19 cellular contexts compared by ENCODE assay signal in the genomic region with DNA sequence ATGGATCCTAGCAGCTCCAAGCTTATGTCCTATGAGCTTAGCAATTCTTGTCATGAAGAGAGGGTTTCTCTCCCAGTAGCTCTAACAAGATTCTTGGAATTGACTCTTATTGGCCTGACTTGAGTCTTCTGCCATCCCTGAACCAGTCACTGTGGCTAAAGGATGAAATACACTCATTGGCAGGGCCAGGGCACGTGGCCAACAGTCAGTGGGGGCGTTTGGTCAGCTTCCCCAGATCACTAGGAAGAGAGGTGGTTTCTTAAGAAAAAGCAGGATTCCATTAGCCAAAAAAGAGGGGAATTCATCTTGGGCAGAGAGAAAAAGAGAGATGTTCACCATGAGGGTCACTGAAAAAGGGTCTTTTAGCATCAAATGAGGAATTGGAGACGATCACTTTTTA.
DNase-seq lines count a peak whose midpoint lies in the region; ATAC-seq and TF ChIP-seq lines count a peak whose summit lies in the region.
"Had no signal": no experiment of that assay in that cellular context is flagged by ENCODE, and none has a peak within 500 bp of the region (broad histone marks: within the 10 kb centered on the region; RNA-seq: fewer than 3 reads in every experiment).

No MANE protein-coding gene starts in this region.

- intact Hi-C loops in PC-3 (cut with micrococcal nuclease) = loop anchor here (5.0 kb wide), 1 partner anchor 478 kb away; no protein-coding TSS in a partner anchor

- H3K9me3 ChIP-seq in PC-3 (ENCODE audit: low read length) = no peaks in the 10 kb centered on the region
- no peaks in the 10 kb centered on the region for H3K9me3 ChIP-seq in fibroblast of lung (ENCODE audit: control insufficient read depth, insufficient read depth, low read depth, low read length)
- H3K9me3 ChIP-seq: adrenal gland, prostate gland, uterus had no signal

- peaks cover 32% of the 10 kb centered on the region for H3K4me1 ChIP-seq in PC-3 (ENCODE audit: insufficient read depth, low read length)
- peaks cover 6% of the 10 kb centered on the region for H3K4me1 ChIP-seq in fibroblast of lung (ENCODE audit: control insufficient read depth, extremely low read depth, insufficient read depth, low read length)
- H3K4me1 ChIP-seq: adrenal gland, prostate gland, uterus had no signal

- no TSS peak for BruUV-seq in PC-3 (replicated peaks; lab: Mats Ljungman, UMichigan)

- peak; percentile 70 for DNase-seq in EL
- no peak for DNase-seq in PC-3
- DNase-seq in fibroblast of lung (ENCODE audit: low read depth in 2 of 2) = peak in 1 of 2 donors; percentile 70
- peak; percentile 28 for DNase-seq in renal cortical epithelial cell (ENCODE audit: low read depth)
- no peak for DNase-seq in NCI-H187 treated with DMSO at 0.1 percent for 48 hours (lab: John Stamatoyannopoulos, UW)
- no peak for DNase-seq in DMS53 treated with DMSO at 0.1 percent for 48 hours (lab: John Stamatoyannopoulos, UW; ENCODE audit: unreplicated experiment)
- no peak for DNase-seq in medulla oblongata (ENCODE audit: extremely low spot score)
- DNase-seq: activated CD4-positive, CD25-positive, alpha-beta regulatory T cell treated with anti-CD3 and anti-CD28 coated beads, Interleukin-2, amount 50 U/mL, for 72 hours; activated CD8-positive, alpha-beta memory T cell treated with anti-CD3 and anti-CD28 coated beads for 24 hours; activated T-cell treated with anti-CD3 and anti-CD28 coated beads, Interleukin-2, amount 50 U/mL, for 24 hours; hippocampal formation; NCI-H524 treated with DMSO at 0.1 percent for 48 hours; stimulated activated CD4-positive, alpha-beta T cell treated with anti-CD3 and anti-CD28 coated beads, Interleukin-1b, Interleukin-23, amount 100 ng/mL, for 48 hours; uterus had no signal

- no peak for TF ChIP-seq CTCF in PC-3 (conservative IDR thresholded peaks at IDR 0.05; ENCODE audit: low read depth, low read length)
- TF ChIP-seq CTCF in fibroblast of lung (conservative IDR thresholded peaks at IDR 0.05 in 1 of 2, IDR thresholded peaks at IDR 0.05 in 1 of 2; ENCODE audit: low read depth in 1 of 2, low read length in 2 of 2) = no peak

- H3K27me3 ChIP-seq in PC-3 (ENCODE audit: low read length) (no peaks in the 10 kb centered on the region), fibroblast of lung (ENCODE audit: control insufficient read depth, insufficient read depth, low read length) (no peaks in the 10 kb centered on the region)
- H3K27me3 ChIP-seq: adrenal gland, neural progenitor cell, uterus had no signal

- H4K20me1 ChIP-seq in PC-3 (ENCODE audit: low read length) (no peaks in the 10 kb centered on the region), fibroblast of lung (ENCODE audit: control insufficient read depth, extremely low read depth, insufficient read depth, low read length) (no peaks in the 10 kb centered on the region)

- H3K36me3 ChIP-seq in PC-3 (ENCODE audit: low read depth, low read length) (no peaks in the 10 kb centered on the region), fibroblast of lung (ENCODE audit: control insufficient read depth, insufficient read depth, low read length) (no peaks in the 10 kb centered on the region)
- H3K36me3 ChIP-seq: adrenal gland, neural progenitor cell, prostate gland, uterus had no signal

- H3K4me2 ChIP-seq in PC-3 (ENCODE audit: low read length) (peak overlapping the region; percentile 39; the same call in 1 of the 2 replicates), fibroblast of lung (ENCODE audit: extremely low read depth, insufficient read depth, low read length) (peak overlapping the region; percentile 11)
- H3K4me2 ChIP-seq: neural progenitor cell had no signal

- H3K4me3 ChIP-seq in PC-3 (ENCODE audit: low read length) (no peak overlapping the region), fibroblast of lung (replicated peaks in 1 of 4; ENCODE audit: control extremely low read depth in 1 of 4, insufficient read depth in 1 of 4, low read depth in 3 of 4, low read length in 4 of 4) (no peak overlapping the region)
- H3K4me3 ChIP-seq: adrenal gland, neural progenitor cell, prostate gland, uterus had no signal

- H3K79me2 ChIP-seq in PC-3 (ENCODE audit: low read length) (no peaks in the 10 kb centered on the region), fibroblast of lung (ENCODE audit: control insufficient read depth, insufficient read depth, low read length) (no peaks in the 10 kb centered on the region)

- 0 out of 2 replicates have a peak overlapping the region, but pooled peaks have one; percentile 97 for H3K27ac ChIP-seq in PC-3 (ENCODE audit: low read length)
- no peak overlapping the region for H3K27ac ChIP-seq in fibroblast of lung (ENCODE audit: insufficient read depth, low read length)
- H3K27ac ChIP-seq: adrenal gland, neural progenitor cell, prostate gland, RWPE1 had no signal

- H2AFZ ChIP-seq in PC-3 (ENCODE audit: low read length) = no peak overlapping the region
- H2AFZ ChIP-seq in fibroblast of lung (ENCODE audit: low read length) = no peak overlapping the region
- H2AFZ ChIP-seq: neural progenitor cell had no signal

- H3K9me2 ChIP-seq in PC-3 (replicated peaks; ENCODE audit: low read length) = no peaks in the 10 kb centered on the region

- no peak overlapping the region for H3K9ac ChIP-seq in PC-3 (ENCODE audit: low read length)
- no peak overlapping the region for H3K9ac ChIP-seq in fibroblast of lung (ENCODE audit: insufficient read depth, low read length)
- H3K9ac ChIP-seq: neural progenitor cell had no signal

- CTCF ChIA-PET in PC-3 (lab: Charles Lee) = no interaction called here

- H3F3A ChIP-seq in PC-3 (ENCODE audit: low read length, unreplicated experiment) = no peaks in the 10 kb centered on the region

- ATAC-seq in PC-3 = no peak
- ATAC-seq in HG03342 (IDR thresholded peaks at IDR 0.05; ENCODE audit: unreplicated experiment) = no peak

- POLR2A ChIA-PET in PC-3 (lab: Charles Lee; ENCODE audit: unreplicated experiment) = no interaction called here

Comparison
In these comparisons a context has a peak if more than half of its experiments do, and no peak if none do; other contexts are left out.
1. DNase-seq: peak in EL (single experiment) and renal cortical epithelial cell (single experiment); none in PC-3 (single experiment), NCI-H187 treated with DMSO at 0.1 percent for 48 hours (single experiment), DMS53 treated with DMSO at 0.1 percent for 48 hours (single experiment) and medulla oblongata (single experiment).